In the genomic region with DNA sequence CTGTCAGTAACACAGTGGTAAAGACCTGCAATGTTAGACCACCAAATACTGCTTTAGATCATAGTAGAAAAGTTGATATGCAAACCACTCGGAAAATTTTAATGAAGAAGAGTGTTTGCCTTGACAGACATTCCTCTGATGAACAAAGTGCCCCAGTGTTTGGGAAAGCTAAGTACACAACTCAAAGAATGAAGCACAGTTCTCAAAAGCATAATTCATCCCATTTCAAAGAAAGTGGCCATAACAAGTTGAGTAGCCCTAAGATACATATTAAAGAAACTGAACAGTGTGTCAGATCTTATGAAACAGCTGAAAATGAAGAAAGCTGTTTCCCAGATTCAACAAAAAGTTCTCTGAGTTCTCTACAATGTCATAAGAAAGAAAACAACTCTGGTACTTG, we compare ENCODE assay signal across 37 cellular contexts. TPM values are rescaled to one million over a fixed set of nuclear protein-coding genes. Genes with fewer than 3 reads are reported as not detected.
"Had no signal": no experiment of that assay in that cellular context is flagged by ENCODE, and none has a peak within 500 bp of the region (broad histone marks: within the 10 kb centered on the region; RNA-seq: fewer than 3 reads in every experiment).

No MANE protein-coding gene starts in this region.

- ATAC-seq: activated CD4-positive, alpha-beta T cell treated with anti-CD3 and anti-CD28 coated beads for 36 hours; activated CD8-positive, alpha-beta memory T cell treated with anti-CD3 and anti-CD28 coated beads, Interleukin-2, amount 10 ng/mL, durations not matched to agents 7 days and 5 days; activated CD8-positive, alpha-beta T cell treated with anti-CD3 and anti-CD28 coated beads, Interleukin-2, amount 10 ng/mL, durations not matched to agents 7 days and 5 days; activated naive CD8-positive, alpha-beta T cell treated with anti-CD3 and anti-CD28 coated beads, Interleukin-2, amount 50 U/mL, for 24 hours; body of pancreas had no signal

- H3K27ac ChIP-seq: adrenal gland, body of pancreas, cardiac muscle cell, colonic mucosa, epithelial cell of prostate, esophagus squamous epithelium had no signal

- H3K9me3 ChIP-seq: adrenal gland, body of pancreas, colonic mucosa, esophagus squamous epithelium had no signal

- FAIRE-seq: endometrium, endothelial cell of umbilical vein, frontal cortex had no signal

- H3K4me3 ChIP-seq: adrenal gland, body of pancreas, cardiac muscle cell, colonic mucosa, esophagus squamous epithelium had no signal

- H3K4me1 ChIP-seq: adrenal gland, body of pancreas, colonic mucosa, esophagus squamous epithelium had no signal

- H3K27me3 ChIP-seq: adrenal gland, body of pancreas, cardiac muscle cell, colonic mucosa, esophagus squamous epithelium had no signal

- H3K36me3 ChIP-seq: adrenal gland, colonic mucosa had no signal

- DNase-seq: activated CD4-positive, alpha-beta memory T cell treated with anti-CD3 and anti-CD28 coated beads for 36 hours; activated CD4-positive, alpha-beta T cell treated with anti-CD3 and anti-CD28 coated beads for 36 hours; activated CD4-positive, alpha-beta T cell treated with anti-CD3 and anti-CD28 coated beads, Interleukin-2, amount 10 ng/mL, durations not matched to agents 24 days and 14 days; activated CD4-positive, CD25-positive, alpha-beta regulatory T cell; activated CD4-positive, CD25-positive, alpha-beta regulatory T cell treated with anti-CD3 and anti-CD28 coated beads, Interleukin-2, amount 50 U/mL, for 72 hours; activated CD8-positive, alpha-beta memory T cell treated with anti-CD3 and anti-CD28 coated beads, Interleukin-2, amount 10 ng/mL, durations not matched to agents 7 days and 5 days; activated CD8-positive, alpha-beta memory T cell treated with anti-CD3 and anti-CD28 coated beads, Interleukin-2, amount 50 U/mL, for 4 hours; activated CD8-positive, alpha-beta T cell treated with anti-CD3 and anti-CD28 coated beads, Interleukin-2, amount 10 ng/mL, durations not matched to agents 7 days and 5 days; activated effector memory CD4-positive, alpha-beta T cell treated with anti-CD3 and anti-CD28 coated beads, Interleukin-2, amount 50 U/mL, for 16 hours; activated naive CD4-positive, alpha-beta T cell treated with anti-CD3 and anti-CD28 coated beads for 36 hours; activated naive CD8-positive, alpha-beta T cell treated with anti-CD3 and anti-CD28 coated beads for 36 hours; activated naive CD8-positive, alpha-beta T cell treated with anti-CD3 and anti-CD28 coated beads, Interleukin-2, amount 50 U/mL, for 24 hours; activated T-cell treated with anti-CD3 and anti-CD28 coated beads, Interleukin-2, amount 50 U/mL, for 1 hour; activated T-cell treated with anti-CD3 and anti-CD28 coated beads, Interleukin-2, amount 50 U/mL, for 48 hours; adrenal gland; amygdala; aorta; body of pancreas; central memory CD4-positive, alpha-beta T cell; cerebellar nuclear complex; colonic mucosa; effector CD8-positive, alpha-beta T cell; esophagus squamous epithelium; head of caudate nucleus; T-helper 2 cell had no signal

RNA-seq across cellular contexts. Expression of a gene that starts 34.8 kb away (rescaled TPM):
- total RNA-seq: activated CD4-positive, alpha-beta memory T cell treated with anti-CD3 and anti-CD28 coated beads for 36 hours; activated CD4-positive, alpha-beta T cell treated with anti-CD3 and anti-CD28 coated beads for 36 hours; activated CD4-positive, alpha-beta T cell treated with anti-CD3 and anti-CD28 coated beads, Interleukin-2, amount 10 ng/mL, durations not matched to agents 24 days and 14 days; activated CD8-positive, alpha-beta memory T cell treated with anti-CD3 and anti-CD28 coated beads for 36 hours; activated CD8-positive, alpha-beta memory T cell treated with anti-CD3 and anti-CD28 coated beads, Interleukin-2, amount 10 ng/mL, durations not matched to agents 7 days and 5 days; activated CD8-positive, alpha-beta T cell treated with anti-CD3 and anti-CD28 coated beads, Interleukin-2, amount 10 ng/mL, durations not matched to agents 7 days and 5 days; activated naive CD4-positive, alpha-beta T cell treated with anti-CD3 and anti-CD28 coated beads for 36 hours; activated naive CD8-positive, alpha-beta T cell treated with anti-CD3 and anti-CD28 coated beads for 36 hours; activated T-helper 1 cell treated with anti-CD3 and anti-CD28 coated beads, Interleukin-12 subunit alpha, Interleukin-12 subunit beta, Interleukin-2, Interleukin-4 antibody, amounts not matched to agents 30 ng/mL and 10 ng/mL and 1 ng/mL, durations not matched to agents 14 hours and 24 hours and 36 hours; activated T-helper 2 cell treated with anti-CD3 and anti-CD28 coated beads, Interferon-gamma antibody, Interleukin-2, Interleukin-4, amounts not matched to agents 10 μg/mL and 5 μg/mL and 100 μg/mL, durations not matched to agents 14 hours and 24 hours and 36 hours; adrenal gland; aorta; body of pancreas; cardiac muscle cell; colonic mucosa; dermis microvascular lymphatic vessel endothelial cell; endothelial cell of umbilical vein; esophagus squamous epithelium; fibroblast of lung; fibroblast of villous mesenchyme; frontal cortex; T-helper 1 cell treated with Interleukin-12 subunit alpha and Interleukin-12 subunit beta and Interleukin-4 antibody, amounts not matched to agents 30 ng/mL and 1 ng/mL, for 36 hours had no signal
- polyA plus RNA-seq: adrenal gland, aorta, cardiac muscle cell, endothelial cell of umbilical vein, fibroblast of lung had no signal
